ENCODE assay signal across 1 cellular context in the genomic region with DNA sequence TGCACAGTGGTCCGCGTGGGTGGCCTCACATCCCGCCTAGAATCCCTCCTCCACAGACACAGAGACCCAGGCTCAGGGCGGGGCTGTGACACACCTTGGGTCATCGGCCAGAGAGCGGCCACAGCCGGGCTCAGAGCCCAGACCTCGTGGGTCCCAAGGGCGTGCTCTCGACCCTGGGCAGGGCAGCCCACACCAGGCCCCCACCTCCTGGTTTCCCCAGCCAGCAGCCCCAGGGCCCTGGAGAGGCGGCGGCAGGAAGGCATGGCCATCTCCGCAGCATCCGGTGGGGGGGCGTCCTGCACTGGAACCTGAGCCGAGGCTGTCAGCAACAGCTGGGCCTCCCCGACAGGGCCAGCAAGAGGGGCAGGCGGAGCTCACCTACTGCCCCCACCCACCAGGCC.
TF ChIP-seq lines count a peak whose summit lies in the region.

No MANE protein-coding gene starts in this region.

TF ChIP-seq in IMR-90, 13 proteins besides CTCF, POLR2A, EP300 and RAD21:
- TF ChIP-seq, protein P1, sequence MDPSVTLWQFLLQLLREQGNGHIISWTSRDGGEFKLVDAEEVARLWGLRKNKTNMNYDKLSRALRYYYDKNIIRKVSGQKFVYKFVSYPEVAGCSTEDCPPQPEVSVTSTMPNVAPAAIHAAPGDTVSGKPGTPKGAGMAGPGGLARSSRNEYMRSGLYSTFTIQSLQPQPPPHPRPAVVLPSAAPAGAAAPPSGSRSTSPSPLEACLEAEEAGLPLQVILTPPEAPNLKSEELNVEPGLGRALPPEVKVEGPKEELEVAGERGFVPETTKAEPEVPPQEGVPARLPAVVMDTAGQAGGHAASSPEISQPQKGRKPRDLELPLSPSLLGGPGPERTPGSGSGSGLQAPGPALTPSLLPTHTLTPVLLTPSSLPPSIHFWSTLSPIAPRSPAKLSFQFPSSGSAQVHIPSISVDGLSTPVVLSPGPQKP (IDR thresholded peaks at IDR 0.05; ENCODE audit: borderline replicate concordance, low read depth, low read length) = no peak
- no peak for TF ChIP-seq NFE2L2 (IDR thresholded peaks at IDR 0.05; ENCODE audit: low read depth, low read length)
TF ChIP-seq in IMR-90: peak in this region for 0.
